Comparison of ENCODE assay signal across 8 cellular contexts in genomic region chr4:74671074-74671698, GRCh38.
A peak's percentile ranks its signal among the peaks of the same experiment; 100 is the strongest.
DNase-seq lines count a peak whose midpoint lies in the region; TF ChIP-seq lines count a peak whose summit lies in the region.

No MANE protein-coding gene starts in this region.

- no peaks in the 10 kb centered on the region for H3K36me3 Mint-ChIP-seq in HFFc6 (ENCODE audit: low read depth)

- no peaks in the 10 kb centered on the region for H3K9me3 Mint-ChIP-seq in HFFc6

- TF ChIP-seq CTCF in HFFc6 (IDR thresholded peaks at IDR 0.05): peak; percentile 85

- H3K27ac Mint-ChIP-seq in HFFc6: no peak overlapping the region

- peaks cover 20% of the 10 kb centered on the region for H3K4me1 Mint-ChIP-seq in HFFc6 (ENCODE audit: low read depth)

- H3K27me3 Mint-ChIP-seq in HFFc6 (ENCODE audit: insufficient read depth): peaks cover 2% of the 10 kb centered on the region; the same call in 1 of the 2 replicates

- no peak overlapping the region for H3K4me3 Mint-ChIP-seq in HFFc6

- peak; percentile 32 for DNase-seq in DMS153 (lab: John Stamatoyannopoulos, UW)
- peak; percentile 68 for DNase-seq in HFFc6
- DNase-seq in NOMO-1 treated with dmso at 0.1 percent for 144 hours (lab: John Stamatoyannopoulos, UW; ENCODE audit: unreplicated experiment): peak; percentile 42
- DNase-seq in activated T-cell treated with anti-CD3 and anti-CD28 coated beads, Interleukin-2, amount 50 U/mL, for 48 hours: peak; percentile 51 to 55
- peak; percentile 56 for DNase-seq in glomerular endothelial cell (ENCODE audit: extremely low read depth, low read depth, low spot score)
- peak; percentile 61 for DNase-seq in stimulated activated CD4-positive, alpha-beta T cell treated with anti-CD3 and anti-CD28 coated beads, Interleukin-15, amount 100 ng/mL, for 24 hours
- no peak for DNase-seq in cortex of kidney (lab: John Stamatoyannopoulos, UW)
- DNase-seq in OCI-M2 (lab: John Stamatoyannopoulos, UW; ENCODE audit: unreplicated experiment): no peak

Comparison
In these comparisons a context has a peak if more than half of its experiments do, and no peak if none do; other contexts are left out.
1. DNase-seq: peak in DMS153 (single experiment), HFFc6 (single experiment), NOMO-1 treated with dmso at 0.1 percent for 144 hours (single experiment), activated T-cell treated with anti-CD3 and anti-CD28 coated beads, Interleukin-2, amount 50 U/mL, for 48 hours (2 of 2), glomerular endothelial cell (single experiment) and stimulated activated CD4-positive, alpha-beta T cell treated with anti-CD3 and anti-CD28 coated beads, Interleukin-15, amount 100 ng/mL, for 24 hours (single experiment); none in cortex of kidney (single experiment) and OCI-M2 (single experiment).